9 cellular contexts compared by ENCODE assay signal in genomic region chr5:80754900-80755299, GRCh38.
DNase-seq lines count a peak whose midpoint lies in the region; ATAC-seq, FAIRE-seq and TF ChIP-seq lines count a peak whose summit lies in the region.
"Had no signal": no experiment of that assay in that cellular context is flagged by ENCODE, and none has a peak within 500 bp of the region (broad histone marks: within the 10 kb centered on the region; RNA-seq: fewer than 3 reads in every experiment).

No MANE protein-coding gene starts in this region.

- intact Hi-C loops in GM12878 (cut with micrococcal nuclease; ENCODE audit: unreplicated experiment), result no loop called here

- WGBS in GM12878 (ENCODE audit: insufficient coverage, insufficient replicate concordance, low lambda C conversion rate, missing lambda C conversion rate), result under 1% methylated on average over 7 of the region's 7 CpGs

- peaks cover 0 to 1% of the 10 kb centered on the region in 2 experiments; a peak in 1 of 4 replicates for H3K36me3 ChIP-seq in GM12878 (ENCODE audit: control insufficient read depth in 2 of 2, insufficient read depth in 2 of 2, low read length in 1 of 2)
- H3K36me3 ChIP-seq: HAP-1 had no signal

- H4K20me1 ChIP-seq in GM12878 (ENCODE audit: control insufficient read depth, insufficient read depth), result no peaks in the 10 kb centered on the region

- RAD21 ChIA-PET in GM12878 (lab: Charles Lee; ENCODE audit: unreplicated experiment), result interaction anchor here (1.1 kb wide), 1 partner anchor 25 kb away, joined by 3 read pairs; no protein-coding TSS in a partner anchor

- peak overlapping the region; percentile 38 for H3K27ac ChIP-seq in GM12878 (ENCODE audit: control insufficient read depth, insufficient read depth)

- peaks cover 24% of the 10 kb centered on the region for H3K4me1 ChIP-seq in GM12878 (ENCODE audit: control insufficient read depth, insufficient read depth, low read length)

- SMC1A ChIA-PET in GM12878 (lab: Charles Lee; ENCODE audit: uncharacterized antibody, unreplicated experiment), result interaction anchor here (0.8 to 2.0 kb wide), 2 partner anchors 58 to 398 kb away, joined by 3 to 5 read pairs; no protein-coding TSS in a partner anchor

- H3K4me3 ChIP-seq in GM12878, result peak overlapping the region; percentile 30; the same call in 1 of the 2 replicates
- H3K4me3 ChIP-seq: HAP-1 had no signal

- FAIRE-seq in GM12878 (lab: Jason Lieb, UNC), result no peak

- TF ChIP-seq EP300 in GM12878 (IDR thresholded peaks at IDR 0.05; ENCODE audit: borderline replicate concordance in 1 of 2, control insufficient read depth in 1 of 2, low read depth in 2 of 2, low read length in 2 of 2), result peak; percentile 52 to 76; a peak in 2 of 4 replicates

- TF ChIP-seq CTCF in GM12878 (IDR thresholded peaks at IDR 0.05 in 2 of 3, conservative IDR thresholded peaks at IDR 0.05 in 1 of 3; ENCODE audit: control insufficient read depth in 2 of 3, extremely low read depth in 1 of 3, insufficient read depth in 1 of 3, low read depth in 3 of 3, low read length in 3 of 3), result no peak

- BruUV-seq in GM12878 (replicated peaks; lab: Mats Ljungman, UMichigan), result no TSS peak

- in situ Hi-C loops in GM12878 (cut with MboI), result no loop called here

- TF ChIP-seq POLR2A in GM12878 (IDR thresholded peaks at IDR 0.05; ENCODE audit: low read depth, low read length), result no peak

- H3K27me3 ChIP-seq in GM12878 (replicated peaks in 1 of 2; ENCODE audit: control insufficient read depth in 2 of 2, insufficient read depth in 2 of 2, low read length in 1 of 2), result no peaks in the 10 kb centered on the region

- H2AFZ ChIP-seq in GM12878 (ENCODE audit: control insufficient read depth, low read depth, low read length), result no peak overlapping the region; the same call in 1 of the 2 replicates

- H3K9ac ChIP-seq in GM12878 (ENCODE audit: control insufficient read depth, insufficient read depth, low read length), result no peak overlapping the region

- no peaks in the 10 kb centered on the region for H3K9me3 ChIP-seq in GM12878 (replicated peaks; ENCODE audit: control insufficient read depth, insufficient read depth, low read length)
- H3K9me3 ChIP-seq: HAP-1 had no signal

- POLR2A ChIA-PET in GM12878 (lab: Charles Lee), result no interaction called here

- H3K79me2 ChIP-seq in GM12878 (ENCODE audit: control insufficient read depth, insufficient read depth, low read length), result no peaks in the 10 kb centered on the region

- H3K4me2 ChIP-seq in GM12878 (ENCODE audit: control insufficient read depth, insufficient read depth), result peak overlapping the region; percentile 97

- ATAC-seq in GM21717 (IDR thresholded peaks at IDR 0.05; ENCODE audit: unreplicated experiment), result peak; percentile 62
- peak; percentile 87 for ATAC-seq in GM12878
- ATAC-seq in left lobe of liver, result no peak
- ATAC-seq in GM18861 (IDR thresholded peaks at IDR 0.05; ENCODE audit: unreplicated experiment), result no peak

- TF ChIP-seq RAD21 in GM12878 (IDR thresholded peaks at IDR 0.05; ENCODE audit: insufficient read depth, low read depth, low read length), result no peak

- peak; percentile 54 for DNase-seq in GF-D8 (lab: John Stamatoyannopoulos, UW)
- peak; percentile 18 for DNase-seq in NCI-H187 treated with DMSO at 0.1 percent for 48 hours (lab: John Stamatoyannopoulos, UW)
- DNase-seq in GM12878 (ENCODE audit: low read depth, low spot score), result peak; percentile 33
- DNase-seq in stimulated activated CD4-positive, alpha-beta T cell treated with anti-CD3 and anti-CD28 coated beads, Interleukin-4, amount 100 ng/mL, for 4 hours, result peak; percentile 7 to 10
- no peak for DNase-seq in left lobe of liver (ENCODE audit: low spot score)
- DNase-seq in CD1c-positive myeloid dendritic cell (ENCODE audit: extremely low spot score), result no peak

- CTCF ChIA-PET in GM12878 (lab: Yijun Ruan, JAX), result interaction anchor here (1.0 to 2.0 kb wide), 4 partner anchors 9 to 83 kb away, joined by 3 to 4 read pairs (median 3); no protein-coding TSS in a partner anchor

TF ChIP-seq in GM12878, 131 proteins besides CTCF, POLR2A, EP300 and RAD21 (continues in another document):
- TF ChIP-seq NFIC (IDR thresholded peaks at IDR 0.05; ENCODE audit: low read depth, low read length), result no peak
- TF ChIP-seq MEF2B (IDR thresholded peaks at IDR 0.05; ENCODE audit: partially characterized antibody, poor library complexity, severe bottlenecking), result peak; percentile 73
- no peak for TF ChIP-seq BRCA1 (IDR thresholded peaks at IDR 0.05; ENCODE audit: low read depth, low read length)
- TF ChIP-seq TCF3 (IDR thresholded peaks at IDR 0.05; ENCODE audit: borderline replicate concordance, insufficient read depth, low read depth, low read length), result 0 out of 2 replicates have a peak, but pooled peaks have one; percentile 60
- TF ChIP-seq POU2F2 (IDR thresholded peaks at IDR 0.05; ENCODE audit: borderline replicate concordance, low read depth, low read length), result peak; percentile 48; the same call in 1 of the 3 replicates
- TF ChIP-seq CHD1 (IDR thresholded peaks at IDR 0.05; ENCODE audit: low read depth, low read length), result no peak
- TF ChIP-seq TARDBP (IDR thresholded peaks at IDR 0.05; ENCODE audit: borderline replicate concordance), result no peak
- TF ChIP-seq CHD2 (IDR thresholded peaks at IDR 0.05; ENCODE audit: borderline replicate concordance, low read depth, low read length), result no peak
- no peak for TF ChIP-seq HDAC6 (IDR thresholded peaks at IDR 0.05; ENCODE audit: unreplicated experiment)
- TF ChIP-seq SKIL (IDR thresholded peaks at IDR 0.05; ENCODE audit: low read depth, poor library complexity, severe bottlenecking), result no peak
- TF ChIP-seq NR2C2 (IDR thresholded peaks at IDR 0.05; ENCODE audit: borderline replicate concordance, control insufficient read depth, insufficient read length, low read depth), result no peak
- TF ChIP-seq BHLHE40 (IDR thresholded peaks at IDR 0.05; ENCODE audit: borderline replicate concordance in 1 of 2, low read depth in 2 of 2, low read length in 1 of 2), result peak in 1 of 2 experiments; percentile 48; a peak in 1 of 4 replicates
- no peak for TF ChIP-seq JUND (IDR thresholded peaks at IDR 0.05; ENCODE audit: low read depth, low read length)
- TF ChIP-seq EED (IDR thresholded peaks at IDR 0.05; ENCODE audit: low read depth), result peak; percentile 85
- TF ChIP-seq POLR2AphosphoS2 (IDR thresholded peaks at IDR 0.05; ENCODE audit: low read depth, low read length), result no peak
- peak in 1 of 2 experiments; percentile 61; a peak in 1 of 4 replicates for TF ChIP-seq ETV6 (conservative IDR thresholded peaks at IDR 0.05 in 1 of 2, IDR thresholded peaks at IDR 0.05 in 1 of 2; ENCODE audit: borderline replicate concordance in 1 of 2, low read depth in 1 of 2)
- peak; percentile 78 for TF ChIP-seq RUNX3 (IDR thresholded peaks at IDR 0.05; ENCODE audit: low read length)
- no peak for TF ChIP-seq IRF4 (IDR thresholded peaks at IDR 0.05; ENCODE audit: low read depth, low read length)
- no peak for TF ChIP-seq CEBPB (IDR thresholded peaks at IDR 0.05; ENCODE audit: borderline replicate concordance in 1 of 2, low read depth in 2 of 2, low read length in 2 of 2)
- no peak for TF ChIP-seq ZBTB33 (IDR thresholded peaks at IDR 0.05)
- no peak for TF ChIP-seq KDM1A (IDR thresholded peaks at IDR 0.05; ENCODE audit: borderline replicate concordance)
- TF ChIP-seq, protein P1, sequence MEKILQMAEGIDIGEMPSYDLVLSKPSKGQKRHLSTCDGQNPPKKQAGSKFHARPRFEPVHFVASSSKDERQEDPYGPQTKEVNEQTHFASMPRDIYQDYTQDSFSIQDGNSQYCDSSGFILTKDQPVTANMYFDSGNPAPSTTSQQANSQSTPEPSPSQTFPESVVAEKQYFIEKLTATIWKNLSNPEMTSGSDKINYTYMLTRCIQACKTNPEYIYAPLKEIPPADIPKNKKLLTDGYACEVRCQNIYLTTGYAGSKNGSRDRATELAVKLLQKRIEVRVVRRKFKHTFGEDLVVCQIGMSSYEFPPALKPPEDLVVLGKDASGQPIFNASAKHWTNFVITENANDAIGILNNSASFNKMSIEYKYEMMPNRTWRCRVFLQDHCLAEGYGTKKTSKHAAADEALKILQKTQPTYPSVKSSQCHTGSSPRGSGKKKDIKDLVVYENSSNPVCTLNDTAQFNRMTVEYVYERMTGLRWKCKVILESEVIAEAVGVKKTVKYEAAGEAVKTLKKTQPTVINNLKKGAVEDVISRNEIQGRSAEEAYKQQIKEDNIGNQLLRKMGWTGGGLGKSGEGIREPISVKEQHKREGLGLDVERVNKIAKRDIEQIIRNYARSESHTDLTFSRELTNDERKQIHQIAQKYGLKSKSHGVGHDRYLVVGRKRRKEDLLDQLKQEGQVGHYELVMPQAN (conservative IDR thresholded peaks at IDR 0.05), result no peak

Comparison
In these comparisons a context has a peak if more than half of its experiments do, and no peak if none do; other contexts are left out.
1. DNase-seq: peak in GF-D8 (single experiment), NCI-H187 treated with DMSO at 0.1 percent for 48 hours (single experiment), GM12878 (single experiment) and stimulated activated CD4-positive, alpha-beta T cell treated with anti-CD3 and anti-CD28 coated beads, Interleukin-4, amount 100 ng/mL, for 4 hours (2 of 2); none in left lobe of liver (single experiment) and CD1c-positive myeloid dendritic cell (single experiment).
2. ATAC-seq: peak in GM21717 (single experiment) and GM12878 (single experiment); none in left lobe of liver (single experiment) and GM18861 (single experiment).